In genomic region chrX:64975491-64975890, GRCh38 we compare ENCODE assay signal across 8 cellular contexts. TPM values are rescaled to one million over a fixed set of nuclear protein-coding genes. Genes with fewer than 3 reads are reported as not detected.
DNase-seq lines count a peak whose midpoint lies in the region; ATAC-seq and TF ChIP-seq lines count a peak whose summit lies in the region.

No MANE protein-coding gene starts in this region.

- CTCF ChIA-PET in GM10248 (lab: Yijun Ruan, JAX), result interaction anchor here (1.0 kb wide), 1 partner anchor 476 kb away, joined by 3 read pairs; no protein-coding TSS in a partner anchor
- CTCF ChIA-PET in activated CD4-positive, alpha-beta T cell treated with anti-CD3 and anti-CD28 coated beads, Interleukin-2, amount 10 ng/mL, durations not matched to agents 7 days and 5 days (lab: Charles Lee), result no interaction called here

- peaks cover 17% of the 10 kb centered on the region for H3K9me3 Mint-ChIP-seq in activated CD4-positive, alpha-beta T cell treated with anti-CD3 and anti-CD28 coated beads, Interleukin-2, amount 10 ng/mL, durations not matched to agents 7 days and 5 days
- H3K9me3 Mint-ChIP-seq in stimulated activated naive CD8-positive, alpha-beta T cell treated with anti-CD3 and anti-CD28 coated beads, Interleukin-15, Interleukin-2, amounts not matched to agents 100 ng/mL and 50 ng/mL, for 24 hours, result peaks cover 6% of the 10 kb centered on the region

- H3K27me3 ChIP-seq in endocrine pancreas (ENCODE audit: control insufficient read depth, insufficient read depth, low read length), result no peaks in the 10 kb centered on the region

- peak overlapping the region; percentile 45 for H3K27ac ChIP-seq in mesodermal cell (ENCODE audit: low read depth, low read length, severe bottlenecking)

- no peaks in the 10 kb centered on the region for H3K4me1 ChIP-seq in endocrine pancreas (ENCODE audit: control insufficient read depth, insufficient read depth, low read length)
- H3K4me1 ChIP-seq in mesodermal cell (ENCODE audit: control insufficient read depth, insufficient read depth, low read length, poor library complexity, severe bottlenecking), result no peaks in the 10 kb centered on the region

- H3K27ac Mint-ChIP-seq in activated CD4-positive, alpha-beta T cell treated with anti-CD3 and anti-CD28 coated beads, Interleukin-2, amount 10 ng/mL, durations not matched to agents 7 days and 5 days, result peak overlapping the region; percentile 88
- peak overlapping the region; percentile 65 for H3K27ac Mint-ChIP-seq in stimulated activated naive CD8-positive, alpha-beta T cell treated with anti-CD3 and anti-CD28 coated beads, Interleukin-15, Interleukin-2, amounts not matched to agents 100 ng/mL and 50 ng/mL, for 24 hours

- peak; percentile 31 for ATAC-seq in HG03342 (IDR thresholded peaks at IDR 0.05; ENCODE audit: unreplicated experiment)

- peak overlapping the region; percentile 94 for H3K4me3 Mint-ChIP-seq in activated CD4-positive, alpha-beta T cell treated with anti-CD3 and anti-CD28 coated beads, Interleukin-2, amount 10 ng/mL, durations not matched to agents 7 days and 5 days
- peak overlapping the region; percentile 97 for H3K4me3 Mint-ChIP-seq in stimulated activated naive CD8-positive, alpha-beta T cell treated with anti-CD3 and anti-CD28 coated beads, Interleukin-15, Interleukin-2, amounts not matched to agents 100 ng/mL and 50 ng/mL, for 24 hours

- H3K4me3 ChIP-seq in endocrine pancreas (ENCODE audit: control insufficient read depth, insufficient read depth, low read length) (peak overlapping the region; percentile 71), mesodermal cell (ENCODE audit: extremely low read depth, insufficient read depth, low read length, poor library complexity, severe bottlenecking) (peak overlapping the region; percentile 57)

- H3K36me3 ChIP-seq in endocrine pancreas (ENCODE audit: control insufficient read depth, insufficient read depth, low read length), result no peaks in the 10 kb centered on the region
- peaks cover 4% of the 10 kb centered on the region for H3K36me3 ChIP-seq in mesodermal cell (ENCODE audit: control insufficient read depth, insufficient read depth, low read length)

- H3K9ac ChIP-seq in endocrine pancreas (ENCODE audit: control insufficient read depth, insufficient read depth, low read length), result peak overlapping the region; percentile 40

- H3K27me3 Mint-ChIP-seq in activated CD4-positive, alpha-beta T cell treated with anti-CD3 and anti-CD28 coated beads, Interleukin-2, amount 10 ng/mL, durations not matched to agents 7 days and 5 days, result no peaks in the 10 kb centered on the region
- H3K27me3 Mint-ChIP-seq in stimulated activated naive CD8-positive, alpha-beta T cell treated with anti-CD3 and anti-CD28 coated beads, Interleukin-15, Interleukin-2, amounts not matched to agents 100 ng/mL and 50 ng/mL, for 24 hours, result no peaks in the 10 kb centered on the region

- peaks cover 25% of the 10 kb centered on the region for H3K4me1 Mint-ChIP-seq in activated CD4-positive, alpha-beta T cell treated with anti-CD3 and anti-CD28 coated beads, Interleukin-2, amount 10 ng/mL, durations not matched to agents 7 days and 5 days
- peaks cover 17% of the 10 kb centered on the region for H3K4me1 Mint-ChIP-seq in stimulated activated naive CD8-positive, alpha-beta T cell treated with anti-CD3 and anti-CD28 coated beads, Interleukin-15, Interleukin-2, amounts not matched to agents 100 ng/mL and 50 ng/mL, for 24 hours (ENCODE audit: low read depth)

- no peaks in the 10 kb centered on the region for H3K9me3 ChIP-seq in endocrine pancreas (ENCODE audit: control insufficient read depth, low read length)
- H3K9me3 ChIP-seq in mesodermal cell (ENCODE audit: control insufficient read depth, low read length), result no peaks in the 10 kb centered on the region

- POLR2A ChIA-PET in GM10248 (lab: Yijun Ruan, JAX), result no interaction called here
- POLR2A ChIA-PET in activated CD4-positive, alpha-beta T cell treated with anti-CD3 and anti-CD28 coated beads, Interleukin-2, amount 10 ng/mL, durations not matched to agents 7 days and 5 days (lab: Charles Lee), result no interaction called here

- H3K36me3 Mint-ChIP-seq in activated CD4-positive, alpha-beta T cell treated with anti-CD3 and anti-CD28 coated beads, Interleukin-2, amount 10 ng/mL, durations not matched to agents 7 days and 5 days (ENCODE audit: low read depth), result peaks cover 25% of the 10 kb centered on the region
- peaks cover 14% of the 10 kb centered on the region for H3K36me3 Mint-ChIP-seq in stimulated activated naive CD8-positive, alpha-beta T cell treated with anti-CD3 and anti-CD28 coated beads, Interleukin-15, Interleukin-2, amounts not matched to agents 100 ng/mL and 50 ng/mL, for 24 hours (ENCODE audit: low read depth)

- DNase-seq in GM10248 (ENCODE audit: extremely low spot score) (peak; percentile 9), NCI-H69 (lab: John Stamatoyannopoulos, UW) (no peak), COLO829 (ENCODE audit: low spot score) (no peak)
- peak; percentile 18 for DNase-seq in activated CD4-positive, alpha-beta T cell treated with anti-CD3 and anti-CD28 coated beads, Interleukin-2, amount 10 ng/mL, durations not matched to agents 7 days and 5 days

- WGBS in mesodermal cell (ENCODE audit: insufficient coverage in 2 of 2), 2 experiments, result 2% methylated on average over 11 of the region's 24 CpGs; no CpG with 5 or more reads in 1 of the 2 experiments

- TF ChIP-seq CTCF in GM10248 (IDR thresholded peaks at IDR 0.05; ENCODE audit: control extremely low read depth, extremely low read depth, low read depth, missing control alignments), result no peak

RNA-seq across cellular contexts. Expression of gene ZC4H2, which starts 0.8 kb away (rescaled TPM):
- total RNA-seq in activated CD4-positive, alpha-beta T cell treated with anti-CD3 and anti-CD28 coated beads, Interleukin-2, amount 10 ng/mL, durations not matched to agents 7 days and 5 days, result 10 to 100 TPM; 17.9 to 23.4 TPM
- polyA plus RNA-seq in mesodermal cell (2013, experiment 1 of 2), result 26.1 TPM
- 23.8 TPM for polyA plus RNA-seq in mesodermal cell (2013, experiment 2 of 2)

RNA-seq across cellular contexts. Expression of gene ZC3H12B, which starts 59.1 kb away (rescaled TPM):
- total RNA-seq in activated CD4-positive, alpha-beta T cell treated with anti-CD3 and anti-CD28 coated beads, Interleukin-2, amount 10 ng/mL, durations not matched to agents 7 days and 5 days, result 1 to 10 TPM; 1.6 to 1.8 TPM
- polyA plus RNA-seq in mesodermal cell (2013, experiment 1 of 2), result 2.3 TPM
- polyA plus RNA-seq in mesodermal cell (2013, experiment 2 of 2), result 1.4 TPM

Comparison
In these comparisons a context has a peak if more than half of its experiments do, and no peak if none do; other contexts are left out.
1. DNase-seq: peak in GM10248 (single experiment) and activated CD4-positive, alpha-beta T cell treated with anti-CD3 and anti-CD28 coated beads, Interleukin-2, amount 10 ng/mL, durations not matched to agents 7 days and 5 days (single experiment); none in NCI-H69 (single experiment) and COLO829 (single experiment).